Comparison of ENCODE assay signal across 8 cellular contexts in the genomic region with DNA sequence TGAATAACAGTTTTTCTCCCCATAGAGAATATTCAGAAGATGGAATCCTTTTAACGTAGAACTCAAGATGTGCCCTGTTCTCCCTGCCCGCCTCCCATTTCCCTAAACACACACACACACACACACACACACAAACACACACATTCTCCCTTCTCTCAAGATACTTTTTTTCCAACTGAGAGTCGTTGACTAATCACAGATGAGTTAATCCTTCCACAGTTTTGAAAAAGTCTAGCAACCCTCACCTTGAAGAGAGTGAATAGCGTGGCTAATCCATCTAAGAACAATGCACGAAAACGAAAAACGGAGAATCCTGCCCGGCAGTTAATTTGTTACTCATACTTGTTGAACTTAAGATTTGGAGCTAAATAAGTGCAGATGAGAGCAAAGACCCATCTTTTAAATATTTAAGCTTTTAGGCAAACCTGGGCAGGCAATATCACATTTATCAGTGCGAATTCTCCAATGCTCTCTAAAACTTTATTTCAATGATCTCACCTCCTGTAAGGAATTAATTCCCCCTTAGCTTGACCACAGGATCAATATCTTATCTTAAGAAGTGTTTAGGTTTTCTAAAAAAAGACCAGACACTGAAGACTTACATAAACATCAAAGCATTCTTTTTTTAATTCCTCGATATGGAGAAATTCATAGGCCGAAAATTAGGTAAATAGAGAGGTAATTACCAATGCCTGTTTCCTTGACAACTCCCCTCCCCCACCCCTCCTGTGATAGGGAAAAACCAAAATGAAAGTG. TPM values are rescaled to one million over a fixed set of nuclear protein-coding genes. Genes with fewer than 3 reads are reported as not detected.
DNase-seq lines count a peak whose midpoint lies in the region; ATAC-seq lines count a peak whose summit lies in the region.

No MANE protein-coding gene starts in this region.

- no peaks in the 10 kb centered on the region for H3K36me3 ChIP-seq in ectodermal cell (ENCODE audit: control insufficient read depth, insufficient read depth, low read length)

- no peaks in the 10 kb centered on the region for H3K9me3 Mint-ChIP-seq in naive B cell

- intact Hi-C loops in posterior vena cava (cut with DNase I): no loop called here

- H3K27ac ChIP-seq in ectodermal cell (ENCODE audit: insufficient read depth, low read depth, low read length, poor library complexity, severe bottlenecking): peak overlapping the region; percentile 95

- H3K4me3 ChIP-seq in ectodermal cell (ENCODE audit: insufficient read depth, low read depth, low read length): peak overlapping the region; percentile 50

- peak overlapping the region; percentile 86 to 98 (median 98) for H3K27ac Mint-ChIP-seq in naive B cell

- ATAC-seq in naive B cell (ENCODE audit: low read depth in 2 of 2): no peak

- peak overlapping the region; percentile 87 to 97 (median 92) for H3K4me3 Mint-ChIP-seq in naive B cell

- peaks cover 0 to 8% of the 10 kb centered on the region in 2 donors for H3K36me3 Mint-ChIP-seq in naive B cell

- H3K9me3 ChIP-seq in ectodermal cell (ENCODE audit: control insufficient read depth, low read length): no peaks in the 10 kb centered on the region

- peak; percentile 38 for DNase-seq in NCI-H2171 (lab: John Stamatoyannopoulos, UW)
- DNase-seq in NCI-H2171 treated with DMSO at 0.1 percent for 48 hours (lab: John Stamatoyannopoulos, UW): no peak
- peak; percentile 88 for DNase-seq in NCI-H748 (lab: John Stamatoyannopoulos, UW; ENCODE audit: unreplicated experiment)
- no peak for DNase-seq in naive B cell
- DNase-seq in posterior vena cava (ENCODE audit: low spot score): no peak
- no peak for DNase-seq in cortex of kidney (lab: John Stamatoyannopoulos, UW)
- DNase-seq in activated CD4-positive, alpha-beta T cell treated with anti-CD3 and anti-CD28 coated beads for 4 hours: no peak

- H3K4me1 ChIP-seq in ectodermal cell (ENCODE audit: control insufficient read depth, insufficient read depth, low read length): peaks cover 12% of the 10 kb centered on the region

- H3K27me3 Mint-ChIP-seq in naive B cell: peaks cover 0 to 19% (median 11%) of the 10 kb centered on the region in 3 donors

- no peaks in the 10 kb centered on the region for H3K27me3 ChIP-seq in ectodermal cell (ENCODE audit: control insufficient read depth, insufficient read depth, low read length, poor library complexity, severe bottlenecking)

- H3K4me1 Mint-ChIP-seq in naive B cell: peaks cover 15 to 22% (median 19%) of the 10 kb centered on the region in 3 donors

- WGBS in ectodermal cell, 2 experiments: 3 to 4% methylated on average over 9 of the region's 11 CpGs

RNA-seq across cellular contexts. Expression of a gene that starts 1.1 kb away (rescaled TPM):
- polyA plus RNA-seq in ectodermal cell (2013, experiment 1 of 4): 42.3 TPM
- 39.6 TPM for polyA plus RNA-seq in ectodermal cell (2013, experiment 2 of 4)
- polyA plus RNA-seq in ectodermal cell (2013, experiment 3 of 4): 28.2 TPM
- polyA plus RNA-seq in ectodermal cell (2013, experiment 4 of 4): 31.7 TPM
- 1 to 10 TPM in 5 of 6 donors, under 1 TPM in 1; 0.04 to 3.2 (median 1.4) TPM for polyA plus RNA-seq in naive B cell (ENCODE audit: low read depth in 6 of 6)
- total RNA-seq in posterior vena cava: 10 to 100 TPM; 12.8 to 14.0 TPM

Comparison
In these comparisons a context has a peak if more than half of its experiments do, and no peak if none do; other contexts are left out.
1. DNase-seq: peak in NCI-H2171 (single experiment) and NCI-H748 (single experiment); none in NCI-H2171 treated with DMSO at 0.1 percent for 48 hours (single experiment), naive B cell (single experiment), posterior vena cava (single experiment), cortex of kidney (single experiment) and activated CD4-positive, alpha-beta T cell treated with anti-CD3 and anti-CD28 coated beads for 4 hours (0 of 2).